1 cellular context compared by ENCODE assay signal in the genomic region with DNA sequence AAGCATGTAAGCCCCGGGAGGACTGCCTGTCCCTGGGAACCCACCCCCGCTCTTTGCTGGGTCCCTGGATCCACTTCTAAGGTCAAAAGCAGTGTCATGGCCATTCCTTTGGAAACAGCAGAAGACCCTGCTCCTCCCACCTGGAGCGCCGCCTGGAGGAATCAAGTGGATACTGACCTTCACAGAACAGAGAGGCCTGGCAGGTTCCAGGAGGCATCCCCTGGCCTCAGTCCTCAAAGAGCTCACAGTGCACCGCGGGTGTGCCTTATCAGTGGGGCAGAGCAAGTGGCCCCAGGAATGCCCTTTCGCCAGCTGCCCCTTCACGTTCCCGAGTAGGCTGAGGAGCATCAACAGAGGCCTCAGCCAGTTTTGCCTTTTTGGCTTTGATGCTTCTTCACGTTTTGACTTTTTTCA.
A peak's percentile ranks its signal among the peaks of the same experiment; 100 is the strongest.
TF ChIP-seq lines count a peak whose summit lies in the region.

No MANE protein-coding gene starts in this region.

TF ChIP-seq in HepG2, 621 proteins besides CTCF, POLR2A, EP300 and RAD21 (continued from another document and continues in another):
- TF ChIP-seq NFKBIZ (CRISPR knock-in tag; IDR thresholded peaks at IDR 0.05) (no peak), PLRG1 (conservative IDR thresholded peaks at IDR 0.05) (no peak), PHF5A (CRISPR knock-in tag; IDR thresholded peaks at IDR 0.05; ENCODE audit: low read depth, unreplicated experiment) (peak; percentile 76), ZSCAN31 (CRISPR knock-in tag; IDR thresholded peaks at IDR 0.05; ENCODE audit: low read depth) (0 out of 2 replicates have a peak, but pooled peaks have one; percentile 71), NR2C2 (CRISPR knock-in tag; IDR thresholded peaks at IDR 0.05; ENCODE audit: borderline replicate concordance) (peak; percentile 48; the same call in 1 of the 2 replicates), ZNF292 (CRISPR knock-in tag; IDR thresholded peaks at IDR 0.05; ENCODE audit: borderline replicate concordance, low read depth) (no peak), MTF2 (CRISPR knock-in tag; IDR thresholded peaks at IDR 0.05; ENCODE audit: borderline replicate concordance) (no peak), ZNF674 (CRISPR knock-in tag; IDR thresholded peaks at IDR 0.05; ENCODE audit: low read depth) (no peak), ZNF256 (CRISPR knock-in tag; conservative IDR thresholded peaks at IDR 0.05) (no peak; the same call in 1 of the 2 replicates), IKZF4 (CRISPR knock-in tag; IDR thresholded peaks at IDR 0.05; ENCODE audit: borderline replicate concordance, low read depth, not compliant biosample characterization) (no peak), SIN3A (IDR thresholded peaks at IDR 0.05; ENCODE audit: borderline replicate concordance, low read depth, low read length) (no peak), JDP2 (CRISPR knock-in tag; IDR thresholded peaks at IDR 0.05; ENCODE audit: borderline replicate concordance) (no peak), GATAD1 (CRISPR knock-in tag; IDR thresholded peaks at IDR 0.05) (peak; percentile 29; the same call in 1 of the 2 replicates), TRIM24 (CRISPR knock-in tag; IDR thresholded peaks at IDR 0.05) (no peak), ZNF777 (CRISPR knock-in tag; IDR thresholded peaks at IDR 0.05) (no peak), FOXO1 (CRISPR knock-in tag; IDR thresholded peaks at IDR 0.05) (peak; percentile 56; the same call in 1 of the 2 replicates), NCOR1 (IDR thresholded peaks at IDR 0.05; ENCODE audit: borderline replicate concordance, low read length) (no peak), SNAI1 (CRISPR knock-in tag; IDR thresholded peaks at IDR 0.05; ENCODE audit: borderline replicate concordance) (no peak), ZSCAN20 (CRISPR knock-in tag; IDR thresholded peaks at IDR 0.05; ENCODE audit: borderline replicate concordance) (no peak), SMARCC2 (IDR thresholded peaks at IDR 0.05) (no peak), PRMT3 (CRISPR knock-in tag; IDR thresholded peaks at IDR 0.05; ENCODE audit: borderline replicate concordance, low read depth) (no peak), ZNF747 (CRISPR knock-in tag; IDR thresholded peaks at IDR 0.05; ENCODE audit: borderline replicate concordance) (peak; percentile 67; the same call in 1 of the 2 replicates), FOXC1 (CRISPR knock-in tag; IDR thresholded peaks at IDR 0.05; ENCODE audit: borderline replicate concordance) (no peak), RXRA (CRISPR knock-in tag; IDR thresholded peaks at IDR 0.05) (peak; percentile 70), POGZ (CRISPR knock-in tag; IDR thresholded peaks at IDR 0.05) (0 out of 2 replicates have a peak, but pooled peaks have one; percentile 13), CEBPB (IDR thresholded peaks at IDR 0.05; ENCODE audit: borderline replicate concordance, low read depth, low read length) (no peak), XBP1 (CRISPR knock-in tag; IDR thresholded peaks at IDR 0.05) (no peak), JUNB (CRISPR knock-in tag; IDR thresholded peaks at IDR 0.05; ENCODE audit: borderline replicate concordance) (no peak), HDAC1 (CRISPR knock-in tag; IDR thresholded peaks at IDR 0.05) (no peak), ZNF724P (CRISPR knock-in tag; IDR thresholded peaks at IDR 0.05; ENCODE audit: borderline replicate concordance) (no peak), ZNF317 (CRISPR knock-in tag; IDR thresholded peaks at IDR 0.05) (no peak), HES4 (CRISPR knock-in tag; IDR thresholded peaks at IDR 0.05; ENCODE audit: borderline replicate concordance) (no peak)
- TF ChIP-seq, protein P1, sequence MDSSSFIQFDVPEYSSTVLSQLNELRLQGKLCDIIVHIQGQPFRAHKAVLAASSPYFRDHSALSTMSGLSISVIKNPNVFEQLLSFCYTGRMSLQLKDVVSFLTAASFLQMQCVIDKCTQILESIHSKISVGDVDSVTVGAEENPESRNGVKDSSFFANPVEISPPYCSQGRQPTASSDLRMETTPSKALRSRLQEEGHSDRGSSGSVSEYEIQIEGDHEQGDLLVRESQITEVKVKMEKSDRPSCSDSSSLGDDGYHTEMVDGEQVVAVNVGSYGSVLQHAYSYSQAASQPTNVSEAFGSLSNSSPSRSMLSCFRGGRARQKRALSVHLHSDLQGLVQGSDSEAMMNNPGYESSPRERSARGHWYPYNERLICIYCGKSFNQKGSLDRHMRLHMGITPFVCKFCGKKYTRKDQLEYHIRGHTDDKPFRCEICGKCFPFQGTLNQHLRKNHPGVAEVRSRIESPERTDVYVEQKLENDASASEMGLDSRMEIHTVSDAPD (CRISPR knock-in tag; IDR thresholded peaks at IDR 0.05), result no peak
- TF ChIP-seq, protein P2, sequence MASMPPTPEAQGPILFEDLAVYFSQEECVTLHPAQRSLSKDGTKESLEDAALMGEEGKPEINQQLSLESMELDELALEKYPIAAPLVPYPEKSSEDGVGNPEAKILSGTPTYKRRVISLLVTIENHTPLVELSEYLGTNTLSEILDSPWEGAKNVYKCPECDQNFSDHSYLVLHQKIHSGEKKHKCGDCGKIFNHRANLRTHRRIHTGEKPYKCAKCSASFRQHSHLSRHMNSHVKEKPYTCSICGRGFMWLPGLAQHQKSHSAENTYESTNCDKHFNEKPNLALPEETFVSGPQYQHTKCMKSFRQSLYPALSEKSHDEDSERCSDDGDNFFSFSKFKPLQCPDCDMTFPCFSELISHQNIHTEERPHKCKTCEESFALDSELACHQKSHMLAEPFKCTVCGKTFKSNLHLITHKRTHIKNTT (CRISPR knock-in tag; IDR thresholded peaks at IDR 0.05), result no peak
- TF ChIP-seq, protein P3, sequence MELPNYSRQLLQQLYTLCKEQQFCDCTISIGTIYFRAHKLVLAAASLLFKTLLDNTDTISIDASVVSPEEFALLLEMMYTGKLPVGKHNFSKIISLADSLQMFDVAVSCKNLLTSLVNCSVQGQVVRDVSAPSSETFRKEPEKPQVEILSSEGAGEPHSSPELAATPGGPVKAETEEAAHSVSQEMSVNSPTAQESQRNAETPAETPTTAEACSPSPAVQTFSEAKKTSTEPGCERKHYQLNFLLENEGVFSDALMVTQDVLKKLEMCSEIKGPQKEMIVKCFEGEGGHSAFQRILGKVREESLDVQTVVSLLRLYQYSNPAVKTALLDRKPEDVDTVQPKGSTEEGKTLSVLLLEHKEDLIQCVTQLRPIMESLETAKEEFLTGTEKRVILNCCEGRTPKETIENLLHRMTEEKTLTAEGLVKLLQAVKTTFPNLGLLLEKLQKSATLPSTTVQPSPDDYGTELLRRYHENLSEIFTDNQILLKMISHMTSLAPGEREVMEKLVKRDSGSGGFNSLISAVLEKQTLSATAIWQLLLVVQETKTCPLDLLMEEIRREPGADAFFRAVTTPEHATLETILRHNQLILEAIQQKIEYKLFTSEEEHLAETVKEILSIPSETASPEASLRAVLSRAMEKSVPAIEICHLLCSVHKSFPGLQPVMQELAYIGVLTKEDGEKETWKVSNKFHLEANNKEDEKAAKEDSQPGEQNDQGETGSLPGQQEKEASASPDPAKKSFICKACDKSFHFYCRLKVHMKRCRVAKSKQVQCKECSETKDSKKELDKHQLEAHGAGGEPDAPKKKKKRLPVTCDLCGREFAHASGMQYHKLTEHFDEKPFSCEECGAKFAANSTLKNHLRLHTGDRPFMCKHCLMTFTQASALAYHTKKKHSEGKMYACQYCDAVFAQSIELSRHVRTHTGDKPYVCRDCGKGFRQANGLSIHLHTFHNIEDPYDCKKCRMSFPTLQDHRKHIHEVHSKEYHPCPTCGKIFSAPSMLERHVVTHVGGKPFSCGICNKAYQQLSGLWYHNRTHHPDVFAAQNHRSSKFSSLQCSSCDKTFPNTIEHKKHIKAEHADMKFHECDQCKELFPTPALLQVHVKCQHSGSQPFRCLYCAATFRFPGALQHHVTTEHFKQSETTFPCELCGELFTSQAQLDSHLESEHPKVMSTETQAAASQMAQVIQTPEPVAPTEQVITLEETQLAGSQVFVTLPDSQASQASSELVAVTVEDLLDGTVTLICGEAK (IDR thresholded peaks at IDR 0.05), result no peak
- TF ChIP-seq, protein P3 (CRISPR knock-in tag; IDR thresholded peaks at IDR 0.05), result no peak
- TF ChIP-seq, protein P4, sequence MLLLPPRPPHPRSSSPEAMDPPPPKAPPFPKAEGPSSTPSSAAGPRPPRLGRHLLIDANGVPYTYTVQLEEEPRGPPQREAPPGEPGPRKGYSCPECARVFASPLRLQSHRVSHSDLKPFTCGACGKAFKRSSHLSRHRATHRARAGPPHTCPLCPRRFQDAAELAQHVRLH (CRISPR knock-in tag; IDR thresholded peaks at IDR 0.05; ENCODE audit: borderline replicate concordance, low read depth), result 0 out of 2 replicates have a peak, but pooled peaks have one; percentile 57
- TF ChIP-seq, protein P5, sequence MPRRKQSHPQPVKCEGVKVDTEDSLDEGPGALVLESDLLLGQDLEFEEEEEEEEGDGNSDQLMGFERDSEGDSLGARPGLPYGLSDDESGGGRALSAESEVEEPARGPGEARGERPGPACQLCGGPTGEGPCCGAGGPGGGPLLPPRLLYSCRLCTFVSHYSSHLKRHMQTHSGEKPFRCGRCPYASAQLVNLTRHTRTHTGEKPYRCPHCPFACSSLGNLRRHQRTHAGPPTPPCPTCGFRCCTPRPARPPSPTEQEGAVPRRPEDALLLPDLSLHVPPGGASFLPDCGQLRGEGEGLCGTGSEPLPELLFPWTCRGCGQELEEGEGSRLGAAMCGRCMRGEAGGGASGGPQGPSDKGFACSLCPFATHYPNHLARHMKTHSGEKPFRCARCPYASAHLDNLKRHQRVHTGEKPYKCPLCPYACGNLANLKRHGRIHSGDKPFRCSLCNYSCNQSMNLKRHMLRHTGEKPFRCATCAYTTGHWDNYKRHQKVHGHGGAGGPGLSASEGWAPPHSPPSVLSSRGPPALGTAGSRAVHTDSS (CRISPR knock-in tag; conservative IDR thresholded peaks at IDR 0.05), result no peak
- TF ChIP-seq, protein P6, sequence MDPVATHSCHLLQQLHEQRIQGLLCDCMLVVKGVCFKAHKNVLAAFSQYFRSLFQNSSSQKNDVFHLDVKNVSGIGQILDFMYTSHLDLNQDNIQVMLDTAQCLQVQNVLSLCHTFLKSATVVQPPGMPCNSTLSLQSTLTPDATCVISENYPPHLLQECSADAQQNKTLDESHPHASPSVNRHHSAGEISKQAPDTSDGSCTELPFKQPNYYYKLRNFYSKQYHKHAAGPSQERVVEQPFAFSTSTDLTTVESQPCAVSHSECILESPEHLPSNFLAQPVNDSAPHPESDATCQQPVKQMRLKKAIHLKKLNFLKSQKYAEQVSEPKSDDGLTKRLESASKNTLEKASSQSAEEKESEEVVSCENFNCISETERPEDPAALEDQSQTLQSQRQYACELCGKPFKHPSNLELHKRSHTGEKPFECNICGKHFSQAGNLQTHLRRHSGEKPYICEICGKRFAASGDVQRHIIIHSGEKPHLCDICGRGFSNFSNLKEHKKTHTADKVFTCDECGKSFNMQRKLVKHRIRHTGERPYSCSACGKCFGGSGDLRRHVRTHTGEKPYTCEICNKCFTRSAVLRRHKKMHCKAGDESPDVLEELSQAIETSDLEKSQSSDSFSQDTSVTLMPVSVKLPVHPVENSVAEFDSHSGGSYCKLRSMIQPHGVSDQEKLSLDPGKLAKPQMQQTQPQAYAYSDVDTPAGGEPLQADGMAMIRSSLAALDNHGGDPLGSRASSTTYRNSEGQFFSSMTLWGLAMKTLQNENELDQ (CRISPR knock-in tag; IDR thresholded peaks at IDR 0.05; ENCODE audit: borderline replicate concordance), result no peak
- TF ChIP-seq, protein P7, sequence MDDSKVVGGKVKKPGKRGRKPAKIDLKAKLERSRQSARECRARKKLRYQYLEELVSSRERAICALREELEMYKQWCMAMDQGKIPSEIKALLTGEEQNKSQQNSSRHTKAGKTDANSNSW (CRISPR knock-in tag; IDR thresholded peaks at IDR 0.05; ENCODE audit: borderline replicate concordance), result no peak
- TF ChIP-seq, protein P8, sequence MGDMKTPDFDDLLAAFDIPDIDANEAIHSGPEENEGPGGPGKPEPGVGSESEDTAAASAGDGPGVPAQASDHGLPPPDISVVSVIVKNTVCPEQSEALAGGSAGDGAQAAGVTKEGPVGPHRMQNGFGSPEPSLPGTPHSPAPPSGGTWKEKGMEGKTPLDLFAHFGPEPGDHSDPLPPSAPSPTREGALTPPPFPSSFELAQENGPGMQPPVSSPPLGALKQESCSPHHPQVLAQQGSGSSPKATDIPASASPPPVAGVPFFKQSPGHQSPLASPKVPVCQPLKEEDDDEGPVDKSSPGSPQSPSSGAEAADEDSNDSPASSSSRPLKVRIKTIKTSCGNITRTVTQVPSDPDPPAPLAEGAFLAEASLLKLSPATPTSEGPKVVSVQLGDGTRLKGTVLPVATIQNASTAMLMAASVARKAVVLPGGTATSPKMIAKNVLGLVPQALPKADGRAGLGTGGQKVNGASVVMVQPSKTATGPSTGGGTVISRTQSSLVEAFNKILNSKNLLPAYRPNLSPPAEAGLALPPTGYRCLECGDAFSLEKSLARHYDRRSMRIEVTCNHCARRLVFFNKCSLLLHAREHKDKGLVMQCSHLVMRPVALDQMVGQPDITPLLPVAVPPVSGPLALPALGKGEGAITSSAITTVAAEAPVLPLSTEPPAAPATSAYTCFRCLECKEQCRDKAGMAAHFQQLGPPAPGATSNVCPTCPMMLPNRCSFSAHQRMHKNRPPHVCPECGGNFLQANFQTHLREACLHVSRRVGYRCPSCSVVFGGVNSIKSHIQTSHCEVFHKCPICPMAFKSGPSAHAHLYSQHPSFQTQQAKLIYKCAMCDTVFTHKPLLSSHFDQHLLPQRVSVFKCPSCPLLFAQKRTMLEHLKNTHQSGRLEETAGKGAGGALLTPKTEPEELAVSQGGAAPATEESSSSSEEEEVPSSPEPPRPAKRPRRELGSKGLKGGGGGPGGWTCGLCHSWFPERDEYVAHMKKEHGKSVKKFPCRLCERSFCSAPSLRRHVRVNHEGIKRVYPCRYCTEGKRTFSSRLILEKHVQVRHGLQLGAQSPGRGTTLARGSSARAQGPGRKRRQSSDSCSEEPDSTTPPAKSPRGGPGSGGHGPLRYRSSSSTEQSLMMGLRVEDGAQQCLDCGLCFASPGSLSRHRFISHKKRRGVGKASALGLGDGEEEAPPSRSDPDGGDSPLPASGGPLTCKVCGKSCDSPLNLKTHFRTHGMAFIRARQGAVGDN (CRISPR knock-in tag; IDR thresholded peaks at IDR 0.05), result peak; percentile 78
